ENCODE assay signal across 8 cellular contexts in the genomic region with DNA sequence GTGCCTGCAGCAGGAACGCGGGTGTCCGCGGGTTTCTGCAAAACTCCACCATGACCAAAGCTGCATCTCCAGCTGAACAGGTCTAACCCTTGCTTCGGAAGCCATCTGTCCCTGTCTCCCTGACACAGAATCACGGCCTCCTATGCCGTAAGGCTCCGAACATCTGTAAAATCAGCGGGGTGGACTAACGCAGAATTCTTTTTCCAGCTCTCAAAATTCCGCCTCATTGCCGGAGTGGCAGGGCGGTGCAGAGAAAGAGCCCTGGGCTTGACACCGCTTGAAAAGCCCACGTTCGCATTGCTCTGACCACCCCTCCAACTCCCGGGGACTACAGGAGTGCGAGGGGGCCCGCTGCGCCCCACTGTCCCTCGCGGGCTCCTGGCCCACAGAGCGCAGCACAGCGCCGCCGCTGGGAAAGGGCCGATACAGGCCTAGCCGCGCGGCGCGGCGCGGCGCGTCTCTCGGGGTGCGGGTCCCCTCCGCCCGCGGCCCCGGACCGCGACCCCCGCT. TPM values are rescaled to one million over a fixed set of nuclear protein-coding genes. Genes with fewer than 3 reads are reported as not detected.
DNase-seq lines count a peak whose midpoint lies in the region; ATAC-seq and TF ChIP-seq lines count a peak whose summit lies in the region.

No MANE protein-coding gene starts in this region.

- peak; percentile 77 to 87 (median 84) for ATAC-seq in heart left ventricle

- H3K36me3 ChIP-seq in Karpas-422 (ENCODE audit: insufficient read depth, low read length) = no peaks in the 10 kb centered on the region
- H3K36me3 ChIP-seq in heart left ventricle = no peaks in the 10 kb centered on the region

- peak overlapping the region; percentile 89 for H3K4me2 ChIP-seq in Karpas-422 (ENCODE audit: low read depth, low read length, poor library complexity, severe bottlenecking)

- no peak for TF ChIP-seq POLR2A in heart left ventricle (IDR thresholded peaks at IDR 0.05)

- DNase-seq in stimulated activated CD4-positive, alpha-beta T cell treated with anti-CD3 and anti-CD28 coated beads, Interleukin-12 subunit alpha, Interleukin-12 subunit beta, amount 100 ng/mL, for 4 hours = peak; percentile 6
- DNase-seq in stimulated activated CD4-positive, alpha-beta T cell treated with anti-CD3 and anti-CD28 coated beads, Interleukin-4, amount 100 ng/mL, for 4 hours = no peak
- DNase-seq in GOT3 (lab: John Stamatoyannopoulos, UW) (peak; percentile 62), Karpas-422 (peak; percentile 59), heart left ventricle (peak in 3 of 5 donors; percentile 15 to 62 (median 25)), progenitor cell of endocrine pancreas (ENCODE audit: low spot score, unreplicated experiment) (no peak), GM03348 (ENCODE audit: low spot score) (no peak)

- H3K27me3 ChIP-seq in Karpas-422 (ENCODE audit: low read length) (no peaks in the 10 kb centered on the region), heart left ventricle (no peaks in the 10 kb centered on the region)

- intact Hi-C loops in heart left ventricle (cut with DNase I) = loop anchor here in 9 of 10 donors (1.0 to 10.0 kb wide), 13 partner anchors 33 to 163 kb away; no protein-coding TSS in a partner anchor

- no peak overlapping the region for H3K27ac Mint-ChIP-seq in activated naive CD4-positive, alpha-beta T cell treated with anti-CD3 and anti-CD28 coated beads, Interleukin-2, amount 50 U/mL, for 24 hours
- peak overlapping the region; percentile 76 for H3K27ac Mint-ChIP-seq in progenitor cell of endocrine pancreas

- no peaks in the 10 kb centered on the region for H3K9me2 ChIP-seq in Karpas-422 (replicated peaks; ENCODE audit: insufficient read depth, low read length)

- H3K9me3 Mint-ChIP-seq in activated naive CD4-positive, alpha-beta T cell treated with anti-CD3 and anti-CD28 coated beads, Interleukin-2, amount 50 U/mL, for 24 hours = no peaks in the 10 kb centered on the region
- no peaks in the 10 kb centered on the region for H3K9me3 Mint-ChIP-seq in progenitor cell of endocrine pancreas (ENCODE audit: low read depth)

- H3K4me3 ChIP-seq in Karpas-422 (ENCODE audit: low read length) (peak overlapping the region; percentile 95), heart left ventricle (peak overlapping the region; percentile 62 to 99 (median 84))

- H3K79me2 ChIP-seq in Karpas-422 (ENCODE audit: low read length) = peaks cover 51% of the 10 kb centered on the region

- no peaks in the 10 kb centered on the region for H3K27me3 Mint-ChIP-seq in activated naive CD4-positive, alpha-beta T cell treated with anti-CD3 and anti-CD28 coated beads, Interleukin-2, amount 50 U/mL, for 24 hours
- H3K27me3 Mint-ChIP-seq in progenitor cell of endocrine pancreas = peaks cover 7% of the 10 kb centered on the region

- peaks cover 46% of the 10 kb centered on the region for H3K4me1 ChIP-seq in Karpas-422 (ENCODE audit: low read length)
- peaks cover 3 to 59% (median 37%) of the 10 kb centered on the region in 12 donors for H3K4me1 ChIP-seq in heart left ventricle

- no peaks in the 10 kb centered on the region; the same call in 1 of the 2 replicates for H4K20me1 ChIP-seq in Karpas-422 (ENCODE audit: insufficient read depth, low read depth, low read length)

- H3K9ac ChIP-seq in Karpas-422 (ENCODE audit: low read length) = peak overlapping the region; percentile 93

- TF ChIP-seq CTCF in heart left ventricle (IDR thresholded peaks at IDR 0.05) (peak in 5 of 12 donors; percentile 5 to 51 (median 25)), progenitor cell of endocrine pancreas (IDR thresholded peaks at IDR 0.05; ENCODE audit: unreplicated experiment) (peak; percentile 36)

- 0% methylated on average over 4 to 45 of the region's 45 CpGs for WGBS in heart left ventricle, 4 donors

- peaks cover 53% of the 10 kb centered on the region for H3K4me1 Mint-ChIP-seq in activated naive CD4-positive, alpha-beta T cell treated with anti-CD3 and anti-CD28 coated beads, Interleukin-2, amount 50 U/mL, for 24 hours
- peaks cover 33% of the 10 kb centered on the region for H3K4me1 Mint-ChIP-seq in progenitor cell of endocrine pancreas (ENCODE audit: low read depth)

- H3K36me3 Mint-ChIP-seq in activated naive CD4-positive, alpha-beta T cell treated with anti-CD3 and anti-CD28 coated beads, Interleukin-2, amount 50 U/mL, for 24 hours = no peaks in the 10 kb centered on the region
- no peaks in the 10 kb centered on the region for H3K36me3 Mint-ChIP-seq in progenitor cell of endocrine pancreas (ENCODE audit: insufficient read depth)

- H3K4me3 Mint-ChIP-seq in activated naive CD4-positive, alpha-beta T cell treated with anti-CD3 and anti-CD28 coated beads, Interleukin-2, amount 50 U/mL, for 24 hours = peak overlapping the region; percentile 86
- H3K4me3 Mint-ChIP-seq in progenitor cell of endocrine pancreas (ENCODE audit: low read depth) = peak overlapping the region; percentile 83

- H3K9me3 ChIP-seq in Karpas-422 (ENCODE audit: low read length) (no peaks in the 10 kb centered on the region), heart left ventricle (no peaks in the 10 kb centered on the region)

- peak overlapping the region; percentile 51; the same call in 1 of the 2 replicates for H2AFZ ChIP-seq in Karpas-422 (ENCODE audit: low read length)

- peak overlapping the region; percentile 74 for H3K27ac ChIP-seq in Karpas-422 (ENCODE audit: low read length)
- H3K27ac ChIP-seq in heart left ventricle = peak overlapping the region; percentile 55 to 92 (median 84)

RNA-seq across cellular contexts. Expression of gene DNMBP, which starts 0.4 kb away (rescaled TPM):
- 13.8 and 16.2 TPM in 2 replicates for total RNA-seq in Karpas-422 (2014; rRNA removed; shearing (Covaris generic); ENCODE audit: low replicate concordance)
- total RNA-seq in heart left ventricle (10 to 100 TPM in 1 of 9 donors, 1 to 10 TPM in 8; 3.9 to 11.5 (median 7.2) TPM), progenitor cell of endocrine pancreas (43.8 and 47.5 TPM in 2 replicates)
- polyA plus RNA-seq in heart left ventricle = 1 to 10 TPM; 4.6 to 6.1 TPM

Comparison
In these comparisons a context has a peak if more than half of its experiments do, and no peak if none do; other contexts are left out.
1. DNase-seq: peak in stimulated activated CD4-positive, alpha-beta T cell treated with anti-CD3 and anti-CD28 coated beads, Interleukin-12 subunit alpha, Interleukin-12 subunit beta, amount 100 ng/mL, for 4 hours (single experiment), GOT3 (single experiment), Karpas-422 (single experiment) and heart left ventricle (3 of 5); none in stimulated activated CD4-positive, alpha-beta T cell treated with anti-CD3 and anti-CD28 coated beads, Interleukin-4, amount 100 ng/mL, for 4 hours (0 of 2), progenitor cell of endocrine pancreas (single experiment) and GM03348 (single experiment).